Comparison of ENCODE assay signal across 12 cellular contexts in genomic region chr1:55584521-55585401, GRCh38.
DNase-seq lines count a peak whose midpoint lies in the region; ATAC-seq and TF ChIP-seq lines count a peak whose summit lies in the region.
"Had no signal": no experiment of that assay in that cellular context is flagged by ENCODE, and none has a peak within 500 bp of the region (broad histone marks: within the 10 kb centered on the region; RNA-seq: fewer than 3 reads in every experiment).

No MANE protein-coding gene starts in this region.

- CTCF ChIA-PET in mammary epithelial cell (lab: Charles Lee; ENCODE audit: low non-redundant PET), result interaction anchor here (0.6 kb wide), 1 partner anchor 794 kb away, joined by 3 read pairs; no protein-coding TSS in a partner anchor

- DNase-seq in AG09309 (ENCODE audit: low read depth) (peak; percentile 16), NCI-H1436 (lab: John Stamatoyannopoulos, UW) (peak; percentile 57), mammary epithelial cell (peak; percentile 20), midbrain (lab: John Stamatoyannopoulos, UW) (peak; percentile 69), SW 1271 (lab: John Stamatoyannopoulos, UW) (no peak), NCI-H146 treated with DMSO at 0.1 percent for 48 hours (lab: John Stamatoyannopoulos, UW; ENCODE audit: unreplicated experiment) (no peak), D341Med (ENCODE audit: low spot score) (no peak)
- DNase-seq in effector memory CD8-positive, alpha-beta T cell, result no peak
- DNase-seq: CD8-positive, alpha-beta T cell; stimulated activated CD4-positive, alpha-beta T cell treated with anti-CD3 and anti-CD28 coated beads, Interleukin-4, amount 100 ng/mL, for 4 hours; T-helper 17 cell had no signal

- TF ChIP-seq CTCF in AG09309 (IDR thresholded peaks at IDR 0.05; ENCODE audit: control insufficient read depth, insufficient read depth, low read depth, low read length, missing control alignments) (peak; percentile 24), mammary epithelial cell (conservative IDR thresholded peaks at IDR 0.05 in 1 of 2, IDR thresholded peaks at IDR 0.05 in 1 of 2; ENCODE audit: extremely low read depth in 1 of 2, insufficient read depth in 1 of 2, low read depth in 1 of 2, low read length in 2 of 2) (peak in 1 of 2 donors; percentile 16)

- H3K4me3 ChIP-seq in AG09309 (ENCODE audit: control insufficient read depth, low read depth, low read length) (no peak overlapping the region), mammary epithelial cell (replicated peaks in 1 of 3; ENCODE audit: insufficient read depth in 1 of 3, low read depth in 2 of 3, low read length in 3 of 3) (no peak overlapping the region)

- H3K36me3 ChIP-seq in mammary epithelial cell (ENCODE audit: insufficient read depth, low read length), result no peaks in the 10 kb centered on the region

- H3K9ac ChIP-seq in mammary epithelial cell (ENCODE audit: insufficient read depth, low read length), result no peak overlapping the region

- no peaks in the 10 kb centered on the region for H3K9me3 Mint-ChIP-seq in effector memory CD8-positive, alpha-beta T cell
- H3K9me3 Mint-ChIP-seq: CD8-positive, alpha-beta T cell had no signal

- H3K36me3 Mint-ChIP-seq in effector memory CD8-positive, alpha-beta T cell (ENCODE audit: insufficient read depth), result no peaks in the 10 kb centered on the region
- H3K36me3 Mint-ChIP-seq: activated naive CD8-positive, alpha-beta T cell; CD8-positive, alpha-beta T cell had no signal

- H3K27me3 ChIP-seq in mammary epithelial cell (ENCODE audit: insufficient read depth, low read length), result no peaks in the 10 kb centered on the region

- no peak overlapping the region for H3K27ac ChIP-seq in mammary epithelial cell (ENCODE audit: insufficient read depth, low read depth, low read length)

- in situ Hi-C loops in mammary epithelial cell (cut with MboI; ENCODE audit: low sequenced_read_pairs in 2 of 2), result no loop called here

- no peak overlapping the region for H3K4me3 Mint-ChIP-seq in effector memory CD8-positive, alpha-beta T cell
- H3K4me3 Mint-ChIP-seq: activated naive CD8-positive, alpha-beta T cell; CD8-positive, alpha-beta T cell; T-helper 17 cell had no signal

- 25% methylated on average over 2 of the region's 2 CpGs for WGBS in mammary epithelial cell (ENCODE audit: low coverage, missing lambda C conversion rate)

- intact Hi-C loops in mammary epithelial cell (cut with micrococcal nuclease), result loop anchor here (5.0 kb wide), 1 partner anchor 48 kb away; no protein-coding TSS in a partner anchor

- no peaks in the 10 kb centered on the region for H3K9me3 ChIP-seq in mammary epithelial cell (replicated peaks; ENCODE audit: insufficient read depth, low read length)

- BruUV-seq in mammary epithelial cell (replicated peaks; lab: Mats Ljungman, UMichigan), result no TSS peak

- no peak for ATAC-seq in effector memory CD8-positive, alpha-beta T cell (replicated peaks)
- ATAC-seq: CD8-positive, alpha-beta T cell; T-helper 17 cell had no signal

- H3K27me3 Mint-ChIP-seq in effector memory CD8-positive, alpha-beta T cell, result peaks cover 36 to 55% of the 10 kb centered on the region in 2 donors

- peak overlapping the region; percentile 14 for H2AFZ ChIP-seq in mammary epithelial cell (ENCODE audit: low read depth, low read length)

- H3K4me1 ChIP-seq in mammary epithelial cell (ENCODE audit: insufficient read depth, low read length), result peaks cover 50% of the 10 kb centered on the region

- no peak overlapping the region for H3K4me2 ChIP-seq in mammary epithelial cell (ENCODE audit: insufficient read depth, low read depth, low read length)

- dilution Hi-C loops in mammary epithelial cell (cut with HindIII; ENCODE audit: low sequenced_read_pairs), result no loop called here

- H4K20me1 ChIP-seq in mammary epithelial cell (ENCODE audit: insufficient read depth, low read length), result no peaks in the 10 kb centered on the region

- no peaks in the 10 kb centered on the region for H3K4me1 Mint-ChIP-seq in effector memory CD8-positive, alpha-beta T cell (ENCODE audit: low read depth in 2 of 2)
- H3K4me1 Mint-ChIP-seq: T-helper 17 cell had no signal

- H3K79me2 ChIP-seq in mammary epithelial cell (ENCODE audit: insufficient read depth, low read length), result no peaks in the 10 kb centered on the region

- no peak overlapping the region for H3K27ac Mint-ChIP-seq in effector memory CD8-positive, alpha-beta T cell
- H3K27ac Mint-ChIP-seq: activated naive CD8-positive, alpha-beta T cell; CD8-positive, alpha-beta T cell; T-helper 17 cell had no signal

Comparison
In these comparisons a context has a peak if more than half of its experiments do, and no peak if none do; other contexts are left out.
1. DNase-seq: peak in AG09309 (single experiment), NCI-H1436 (single experiment), mammary epithelial cell (single experiment) and midbrain (single experiment); none in SW 1271 (0 of 2), NCI-H146 treated with DMSO at 0.1 percent for 48 hours (single experiment), D341Med (single experiment) and effector memory CD8-positive, alpha-beta T cell (0 of 3).